In genomic region chr5:3837544-3837943, GRCh38 we compare ENCODE assay signal across 30 cellular contexts.
"Had no signal": no experiment of that assay in that cellular context is flagged by ENCODE, and none has a peak within 500 bp of the region (broad histone marks: within the 10 kb centered on the region; RNA-seq: fewer than 3 reads in every experiment).

No MANE protein-coding gene starts in this region.

- H3K9me3 Mint-ChIP-seq: activated CD4-positive, alpha-beta T cell treated with anti-CD3 and anti-CD28 coated beads, Interleukin-2, amount 10 ng/mL, durations not matched to agents 24 days and 14 days; activated CD8-positive, alpha-beta T cell treated with anti-CD3 and anti-CD28 coated beads for 36 hours; activated naive CD8-positive, alpha-beta T cell treated with anti-CD3 and anti-CD28 coated beads for 36 hours had no signal

- H3K4me1 Mint-ChIP-seq: activated CD4-positive, alpha-beta T cell treated with anti-CD3 and anti-CD28 coated beads, Interleukin-2, amount 10 ng/mL, durations not matched to agents 24 days and 14 days; activated naive CD8-positive, alpha-beta T cell treated with anti-CD3 and anti-CD28 coated beads for 36 hours; activated T-helper 17 cell treated with anti-CD3 and anti-CD28 coated beads, Interleukin-2, amount 50 U/mL, for 72 hours; central memory CD8-positive, alpha-beta T cell had no signal

- H3K4me3 Mint-ChIP-seq: activated CD4-positive, alpha-beta T cell treated with anti-CD3 and anti-CD28 coated beads, Interleukin-2, amount 10 ng/mL, durations not matched to agents 24 days and 14 days; activated CD8-positive, alpha-beta T cell treated with anti-CD3 and anti-CD28 coated beads for 36 hours; activated naive CD8-positive, alpha-beta T cell treated with anti-CD3 and anti-CD28 coated beads for 36 hours; activated T-cell treated with anti-CD3 and anti-CD28 coated beads, Interleukin-2, amount 50 U/mL, for 72 hours; activated T-helper 17 cell treated with anti-CD3 and anti-CD28 coated beads, Interleukin-2, amount 50 U/mL, for 72 hours; central memory CD8-positive, alpha-beta T cell; T-helper 1 cell treated with Interleukin-12 subunit alpha and Interleukin-12 subunit beta and Interleukin-4 antibody, amounts not matched to agents 30 μg/mL and 1 μg/mL, for 36 hours; T-helper 2 cell treated with Interferon-gamma antibody and Interleukin-4, amounts not matched to agents 5 μg/mL and 100 μg/mL, for 36 hours had no signal

- H3K36me3 Mint-ChIP-seq: activated naive CD8-positive, alpha-beta T cell treated with anti-CD3 and anti-CD28 coated beads for 36 hours had no signal

- H3K4me3 ChIP-seq: SJSA1 had no signal

- H3K27ac Mint-ChIP-seq: activated CD4-positive, alpha-beta T cell treated with anti-CD3 and anti-CD28 coated beads, Interleukin-2, amount 10 ng/mL, durations not matched to agents 24 days and 14 days; activated CD8-positive, alpha-beta T cell treated with anti-CD3 and anti-CD28 coated beads for 36 hours; activated naive CD8-positive, alpha-beta T cell treated with anti-CD3 and anti-CD28 coated beads for 36 hours; activated T-cell treated with anti-CD3 and anti-CD28 coated beads, Interleukin-2, amount 50 U/mL, for 72 hours; activated T-helper 17 cell treated with anti-CD3 and anti-CD28 coated beads, Interleukin-2, amount 50 U/mL, for 72 hours; T-helper 1 cell treated with Interleukin-12 subunit alpha and Interleukin-12 subunit beta and Interleukin-4 antibody, amounts not matched to agents 30 μg/mL and 1 μg/mL, for 36 hours; T-helper 2 cell treated with Interferon-gamma antibody and Interleukin-4, amounts not matched to agents 5 μg/mL and 100 μg/mL, for 36 hours had no signal

- H3K27me3 Mint-ChIP-seq: activated CD4-positive, alpha-beta T cell treated with anti-CD3 and anti-CD28 coated beads, Interleukin-2, amount 10 ng/mL, durations not matched to agents 24 days and 14 days; activated CD8-positive, alpha-beta T cell treated with anti-CD3 and anti-CD28 coated beads for 36 hours; activated naive CD8-positive, alpha-beta T cell treated with anti-CD3 and anti-CD28 coated beads for 36 hours; activated T-helper 17 cell treated with anti-CD3 and anti-CD28 coated beads, Interleukin-2, amount 50 U/mL, for 72 hours; central memory CD8-positive, alpha-beta T cell had no signal

- DNase-seq: activated CD4-positive, alpha-beta T cell treated with anti-CD3 and anti-CD28 coated beads, Interleukin-2, amount 10 ng/mL, durations not matched to agents 24 days and 14 days; activated CD4-positive, alpha-beta T cell treated with anti-CD3 and anti-CD28 coated beads, Interleukin-2, amount 50 U/mL, for 4 hours; activated CD8-positive, alpha-beta T cell treated with anti-CD3 and anti-CD28 coated beads for 36 hours; activated effector memory CD4-positive, alpha-beta T cell treated with anti-CD3 and anti-CD28 coated beads, Interleukin-2, amount 50 U/mL, for 16 hours; activated naive CD4-positive, alpha-beta T cell; activated naive CD4-positive, alpha-beta T cell treated with anti-CD3 and anti-CD28 coated beads, Interleukin-2, amount 50 U/mL, for 16 hours; activated naive CD8-positive, alpha-beta T cell treated with anti-CD3 and anti-CD28 coated beads for 36 hours; activated T-cell treated with anti-CD3 and anti-CD28 coated beads, Interleukin-2, amount 50 U/mL, for 1 hour; activated T-cell treated with anti-CD3 and anti-CD28 coated beads, Interleukin-2, amount 50 U/mL, for 72 hours; amniotic stem cell; aorta; brain microvascular endothelial cell; NCI-H1048; NCI-H1105 treated with DMSO at 0.1 percent for 48 hours; NCI-H1436; NCI-H1694; NCI-H1930; NCI-H2081 treated with DMSO at 0.1 percent for 48 hours; NCI-H226; NCI-H446 treated with DMSO at 0.1 percent for 48 hours; NCI-H524; NCI-H748 treated with DMSO at 0.1 percent for 48 hours; NK-92 treated with Interleukin-12 subunit alpha and Interleukin-12 subunit beta, amount 100 ng/mL, for 24 hours; SHP77; SK-N-SH had no signal
